Comparison of ENCODE assay signal across 22 cellular contexts in genomic region chr2:39942970-39943369, GRCh38.
DNase-seq lines count a peak whose midpoint lies in the region; ATAC-seq and TF ChIP-seq lines count a peak whose summit lies in the region.
"Had no signal": no experiment of that assay in that cellular context is flagged by ENCODE, and none has a peak within 500 bp of the region (broad histone marks: within the 10 kb centered on the region; RNA-seq: fewer than 3 reads in every experiment).

No MANE protein-coding gene starts in this region.

- peaks cover 23% of the 10 kb centered on the region for H3K36me3 Mint-ChIP-seq in activated CD4-positive, alpha-beta T cell treated with anti-CD3 and anti-CD28 coated beads for 36 hours (ENCODE audit: low read depth)
- no peaks in the 10 kb centered on the region for H3K36me3 Mint-ChIP-seq in endodermal cell (ENCODE audit: low read depth)
- H3K36me3 Mint-ChIP-seq: CD4-positive, CD25-positive, alpha-beta regulatory T cell; memory B cell; natural killer cell treated with Interleukin-12 subunit alpha and Interleukin-12 subunit beta and Interleukin-15 and Interleukin-18, amount 100 ng/mL, for 72 hours had no signal

- no peaks in the 10 kb centered on the region for H3K36me3 ChIP-seq in endodermal cell (ENCODE audit: control insufficient read depth, insufficient read depth, low read length)
- H3K36me3 ChIP-seq: upper lobe of right lung had no signal

- no peaks in the 10 kb centered on the region for H3K4me1 ChIP-seq in endodermal cell (ENCODE audit: control insufficient read depth, insufficient read depth, low read length)
- H3K4me1 ChIP-seq: upper lobe of right lung had no signal

- CTCF ChIA-PET in activated CD4-positive, alpha-beta T cell treated with anti-CD3 and anti-CD28 coated beads for 36 hours (lab: Charles Lee) = no interaction called here

- H3K27me3 Mint-ChIP-seq in activated CD4-positive, alpha-beta T cell treated with anti-CD3 and anti-CD28 coated beads for 36 hours = peaks cover 3% of the 10 kb centered on the region
- H3K27me3 Mint-ChIP-seq in endodermal cell (ENCODE audit: insufficient read depth) = no peaks in the 10 kb centered on the region
- H3K27me3 Mint-ChIP-seq: CD4-positive, CD25-positive, alpha-beta regulatory T cell; memory B cell had no signal

- DNase-seq in activated CD4-positive, alpha-beta T cell treated with anti-CD3 and anti-CD28 coated beads for 36 hours = no peak
- DNase-seq in activated CD4-positive, alpha-beta T cell treated with anti-CD3 and anti-CD28 coated beads for 1 hour = no peak
- DNase-seq in SK-N-DZ (ENCODE audit: low spot score) (peak; percentile 32), fibroblast of mammary gland (ENCODE audit: low read depth) (peak; percentile 21), renal cortical epithelial cell (ENCODE audit: low read depth) (peak; percentile 14), RKO (ENCODE audit: low spot score) (no peak), endodermal cell (no peak)
- no peak for DNase-seq in effector CD4-positive, alpha-beta T cell
- DNase-seq: 8988T; activated gamma-delta T cell treated with Interleukin-2 at 50 U/mL for 16 hours; cortex of kidney; DMS79 treated with DMSO at 0.1 percent for 48 hours; glutamatergic neuron; NCI-H187 treated with DMSO at 0.1 percent for 48 hours; NCI-H446 treated with DMSO at 0.1 percent for 48 hours; SHP77 treated with DMSO at 0.1 percent for 48 hours; stimulated activated naive CD4-positive, alpha-beta T cell treated with Interleukin-2 at 50 U/mL for 16 hours; upper lobe of right lung had no signal

- TF ChIP-seq CTCF in fibroblast of mammary gland (conservative IDR thresholded peaks at IDR 0.05; ENCODE audit: control insufficient read depth, insufficient read depth, low read depth, low read length) = no peak
- TF ChIP-seq CTCF in endodermal cell (conservative IDR thresholded peaks at IDR 0.05) = no peak

- H3K27ac Mint-ChIP-seq in activated CD4-positive, alpha-beta T cell treated with anti-CD3 and anti-CD28 coated beads for 36 hours = peak overlapping the region; percentile 59
- no peak overlapping the region for H3K27ac Mint-ChIP-seq in endodermal cell
- H3K27ac Mint-ChIP-seq: CD4-positive, CD25-positive, alpha-beta regulatory T cell; memory B cell; natural killer cell treated with Interleukin-12 subunit alpha and Interleukin-12 subunit beta and Interleukin-15 and Interleukin-18, amount 100 ng/mL, for 72 hours had no signal

- no peak for ATAC-seq in activated CD4-positive, alpha-beta T cell treated with anti-CD3 and anti-CD28 coated beads for 36 hours
- ATAC-seq: natural killer cell treated with Interleukin-12 subunit alpha and Interleukin-12 subunit beta and Interleukin-15 and Interleukin-18, amount 100 ng/mL, for 72 hours; upper lobe of right lung had no signal

- WGBS in endodermal cell (ENCODE audit: insufficient coverage in 1 of 2, insufficient read length in 1 of 2), 2 experiments = 80 to 89% methylated on average over 1 of the region's 1 CpG

- peaks cover 59% of the 10 kb centered on the region for H3K4me1 Mint-ChIP-seq in activated CD4-positive, alpha-beta T cell treated with anti-CD3 and anti-CD28 coated beads for 36 hours
- peaks cover 1% of the 10 kb centered on the region for H3K4me1 Mint-ChIP-seq in endodermal cell
- H3K4me1 Mint-ChIP-seq: memory B cell had no signal

- H3K9me3 Mint-ChIP-seq in activated CD4-positive, alpha-beta T cell treated with anti-CD3 and anti-CD28 coated beads for 36 hours (ENCODE audit: low read depth) = peaks cover 10% of the 10 kb centered on the region
- H3K9me3 Mint-ChIP-seq in endodermal cell = no peaks in the 10 kb centered on the region
- H3K9me3 Mint-ChIP-seq: memory B cell had no signal

- intact Hi-C loops in activated CD4-positive, alpha-beta T cell treated with anti-CD3 and anti-CD28 coated beads for 36 hours (cut with DNase I, micrococcal nuclease) = no loop called here

- H3K27ac ChIP-seq in endodermal cell (ENCODE audit: low read depth, low read length) = no peak overlapping the region
- H3K27ac ChIP-seq: epithelial cell of prostate, upper lobe of right lung had no signal

- no peak overlapping the region for H3K9ac ChIP-seq in endodermal cell (ENCODE audit: extremely low read depth, low read length, poor library complexity, severe bottlenecking)

- no peaks in the 10 kb centered on the region for H3K27me3 ChIP-seq in endodermal cell (ENCODE audit: control insufficient read depth, insufficient read depth, low read length, poor library complexity, severe bottlenecking)
- H3K27me3 ChIP-seq: upper lobe of right lung had no signal

- no peaks in the 10 kb centered on the region for H3K9me3 ChIP-seq in endodermal cell (ENCODE audit: control insufficient read depth, low read length)
- H3K9me3 ChIP-seq: upper lobe of right lung had no signal

- no peak overlapping the region for H3K4me3 ChIP-seq in fibroblast of mammary gland (ENCODE audit: control insufficient read depth, low read depth, low read length)
- H3K4me3 ChIP-seq in endodermal cell (ENCODE audit: low read length) = no peak overlapping the region
- H3K4me3 ChIP-seq: upper lobe of right lung had no signal

- POLR2A ChIA-PET in activated CD4-positive, alpha-beta T cell treated with anti-CD3 and anti-CD28 coated beads for 36 hours (lab: Charles Lee) = no interaction called here

- no peak overlapping the region for H3K4me3 Mint-ChIP-seq in activated CD4-positive, alpha-beta T cell treated with anti-CD3 and anti-CD28 coated beads for 36 hours
- no peak overlapping the region for H3K4me3 Mint-ChIP-seq in endodermal cell
- H3K4me3 Mint-ChIP-seq: CD4-positive, CD25-positive, alpha-beta regulatory T cell; memory B cell; natural killer cell treated with Interleukin-12 subunit alpha and Interleukin-12 subunit beta and Interleukin-15 and Interleukin-18, amount 100 ng/mL, for 72 hours had no signal

Comparison
In these comparisons a context has a peak if more than half of its experiments do, and no peak if none do; other contexts are left out.
1. DNase-seq: peak in SK-N-DZ (single experiment), fibroblast of mammary gland (single experiment) and renal cortical epithelial cell (single experiment); none in activated CD4-positive, alpha-beta T cell treated with anti-CD3 and anti-CD28 coated beads for 36 hours (single experiment), activated CD4-positive, alpha-beta T cell treated with anti-CD3 and anti-CD28 coated beads for 1 hour (single experiment), RKO (single experiment), endodermal cell (single experiment) and effector CD4-positive, alpha-beta T cell (single experiment).